Comparison of ENCODE assay signal across 9 cellular contexts in genomic region chr2:207239222-207239674, GRCh38.
DNase-seq lines count a peak whose midpoint lies in the region; ATAC-seq, FAIRE-seq and TF ChIP-seq lines count a peak whose summit lies in the region.
"Had no signal": no experiment of that assay in that cellular context is flagged by ENCODE, and none has a peak within 500 bp of the region (broad histone marks: within the 10 kb centered on the region; RNA-seq: fewer than 3 reads in every experiment).

No MANE protein-coding gene starts in this region.

- intact Hi-C loops in heart right ventricle (cut with DNase I), result no loop called here

- no peak overlapping the region for H4K8ac ChIP-seq in neuronal stem cell (ENCODE audit: low read depth, low read length)

- H3K4me3 Mint-ChIP-seq in activated T-cell treated with anti-CD3 and anti-CD28 coated beads, Interleukin-2, amount 50 U/mL, for 4 hours, result no peak overlapping the region
- H3K4me3 Mint-ChIP-seq: IgD-negative memory B cell had no signal

- no peaks in the 10 kb centered on the region for H3K9me3 ChIP-seq in heart right ventricle
- H3K9me3 ChIP-seq in neuronal stem cell (replicated peaks in 1 of 2; ENCODE audit: control insufficient read depth in 2 of 2, insufficient read depth in 1 of 2, low read depth in 1 of 2, low read length in 2 of 2), result no peaks in the 10 kb centered on the region

- no peak overlapping the region for H3K14ac ChIP-seq in neuronal stem cell (ENCODE audit: low read length)

- no peak overlapping the region for H3K4me2 ChIP-seq in neuronal stem cell (ENCODE audit: insufficient read depth, low read length, poor library complexity, severe bottlenecking)

- peaks cover 2% of the 10 kb centered on the region for H3K36me3 Mint-ChIP-seq in activated T-cell treated with anti-CD3 and anti-CD28 coated beads, Interleukin-2, amount 50 U/mL, for 4 hours (ENCODE audit: insufficient read depth)

- no peak overlapping the region for H3K9ac ChIP-seq in neuronal stem cell (ENCODE audit: low read depth, low read length, poor library complexity)

- H2BK120ac ChIP-seq in neuronal stem cell (ENCODE audit: low read depth, low read length), result no peak overlapping the region

- no peak overlapping the region for H3K18ac ChIP-seq in neuronal stem cell (ENCODE audit: low read length)

- no peak overlapping the region for H4K91ac ChIP-seq in neuronal stem cell (ENCODE audit: low read depth, low read length, poor library complexity)

- H2AK5ac ChIP-seq in neuronal stem cell (ENCODE audit: low read depth, low read length), result no peak overlapping the region

- H3K4me1 Mint-ChIP-seq in activated T-cell treated with anti-CD3 and anti-CD28 coated beads, Interleukin-2, amount 50 U/mL, for 4 hours (ENCODE audit: low read depth), result peaks cover 4% of the 10 kb centered on the region

- H3K4me1 ChIP-seq in heart right ventricle (peaks cover 4 to 51% (median 17%) of the 10 kb centered on the region in 9 donors), neuronal stem cell (ENCODE audit: control insufficient read depth in 2 of 2, insufficient read depth in 1 of 2, low read depth in 1 of 2, low read length in 2 of 2) (no peaks in the 10 kb centered on the region)

- H2BK5ac ChIP-seq in neuronal stem cell (ENCODE audit: low read length), result no peak overlapping the region

- no peak overlapping the region for H3K23ac ChIP-seq in neuronal stem cell (ENCODE audit: low read depth, low read length, poor library complexity)

- no peak overlapping the region for H3K4ac ChIP-seq in neuronal stem cell (ENCODE audit: low read length)

- no peak overlapping the region for H2BK15ac ChIP-seq in neuronal stem cell (ENCODE audit: low read length)

- H3K27ac ChIP-seq in heart right ventricle (peak overlapping the region in 7 of 10 donors; percentile 2 to 84 (median 11)), neuronal stem cell (replicated peaks; ENCODE audit: low read length) (no peak overlapping the region)

- ATAC-seq in activated T-cell treated with anti-CD3 and anti-CD28 coated beads, Interleukin-2, amount 50 U/mL, for 4 hours, result peak; percentile 53 to 57
- ATAC-seq in heart right ventricle (peak; percentile 61 to 93 (median 82)), HG03457 (IDR thresholded peaks at IDR 0.05; ENCODE audit: unreplicated experiment) (no peak)

- no peak for FAIRE-seq in GM12892 (lab: Jason Lieb, UNC)

- peak; percentile 99 for DNase-seq in HT1080 (ENCODE audit: low read depth)
- peak; percentile 7 for DNase-seq in activated T-cell treated with anti-CD3 and anti-CD28 coated beads, Interleukin-2, amount 50 U/mL, for 4 hours
- peak in 1 of 2 donors; percentile 31 for DNase-seq in heart right ventricle
- peak; percentile 55 for DNase-seq in stimulated activated CD4-positive, alpha-beta T cell treated with anti-CD3 and anti-CD28 coated beads, Interleukin-4, amount 100 ng/mL, for 24 hours
- no peak for DNase-seq in neuronal stem cell (ENCODE audit: low spot score)
- no peak for DNase-seq in NCI-H187 treated with DMSO at 0.1 percent for 48 hours (lab: John Stamatoyannopoulos, UW)
- no peak for DNase-seq in GM12892 (ENCODE audit: insufficient read length)

- no peaks in the 10 kb centered on the region for H3K79me1 ChIP-seq in neuronal stem cell (ENCODE audit: low read depth, low read length)

- H2BK12ac ChIP-seq in neuronal stem cell (ENCODE audit: low read length), result no peak overlapping the region

- no peak for TF ChIP-seq POLR2A in GM12892 (IDR thresholded peaks at IDR 0.05; ENCODE audit: low read depth, low read length)

- H3K36me3 ChIP-seq in heart right ventricle (no peaks in the 10 kb centered on the region), neuronal stem cell (replicated peaks in 1 of 2; ENCODE audit: control insufficient read depth in 2 of 2, insufficient read depth in 2 of 2, low read length in 2 of 2) (no peaks in the 10 kb centered on the region)

- TF ChIP-seq CTCF in heart right ventricle (IDR thresholded peaks at IDR 0.05), result no peak

- H2AFZ ChIP-seq in neuronal stem cell (ENCODE audit: low read length), result no peak overlapping the region

- WGBS in heart right ventricle, 2 donors, result 56 to 69% methylated on average over 5 of the region's 5 CpGs
- WGBS in neuronal stem cell (ENCODE audit: extremely low coverage in 2 of 2, insufficient read length in 2 of 2, insufficient replicate concordance in 1 of 2), 2 donors, result no CpG with 5 or more reads among the region's 5 CpGs

- no peak overlapping the region for H3K4me3 ChIP-seq in heart right ventricle
- no peak overlapping the region for H3K4me3 ChIP-seq in neuronal stem cell (ENCODE audit: low read length in 2 of 2)

- H3K27me3 Mint-ChIP-seq in activated T-cell treated with anti-CD3 and anti-CD28 coated beads, Interleukin-2, amount 50 U/mL, for 4 hours (ENCODE audit: low read depth), result no peaks in the 10 kb centered on the region
- H3K27me3 Mint-ChIP-seq: IgD-negative memory B cell had no signal

- H3K27me3 ChIP-seq in heart right ventricle (no peaks in the 10 kb centered on the region), neuronal stem cell (ENCODE audit: control insufficient read depth in 3 of 3, insufficient read depth in 3 of 3, low read depth in 1 of 3, low read length in 3 of 3) (no peaks in the 10 kb centered on the region)

- H3K9me3 Mint-ChIP-seq in activated T-cell treated with anti-CD3 and anti-CD28 coated beads, Interleukin-2, amount 50 U/mL, for 4 hours, result no peaks in the 10 kb centered on the region
- H3K9me3 Mint-ChIP-seq: IgD-negative memory B cell had no signal

Comparison
In these comparisons a context has a peak if more than half of its experiments do, and no peak if none do; other contexts are left out.
1. DNase-seq: peak in HT1080 (single experiment), activated T-cell treated with anti-CD3 and anti-CD28 coated beads, Interleukin-2, amount 50 U/mL, for 4 hours (single experiment) and stimulated activated CD4-positive, alpha-beta T cell treated with anti-CD3 and anti-CD28 coated beads, Interleukin-4, amount 100 ng/mL, for 24 hours (single experiment); none in neuronal stem cell (single experiment), NCI-H187 treated with DMSO at 0.1 percent for 48 hours (single experiment) and GM12892 (single experiment).